8 cellular contexts compared by ENCODE assay signal in genomic region chr10:17348111-17349008, GRCh38.
DNase-seq lines count a peak whose midpoint lies in the region; ATAC-seq and TF ChIP-seq lines count a peak whose summit lies in the region.

No MANE protein-coding gene starts in this region.

- H3K4me3 ChIP-seq in AG04450 (ENCODE audit: low read depth, low read length) (peak overlapping the region; percentile 43), mucosa of descending colon (no peak overlapping the region)

- H3K9me3 ChIP-seq in AG04450 (ENCODE audit: control insufficient read depth, insufficient read depth, low read length) (no peaks in the 10 kb centered on the region), mucosa of descending colon (no peaks in the 10 kb centered on the region)

- ATAC-seq in mucosa of descending colon, result peak; percentile 59

- TF ChIP-seq CTCF in AG04450 (IDR thresholded peaks at IDR 0.05; ENCODE audit: low read depth, low read length) (no peak), mucosa of descending colon (IDR thresholded peaks at IDR 0.05) (no peak), GM13977 (IDR thresholded peaks at IDR 0.05; ENCODE audit: extremely low read depth, insufficient read depth, missing control alignments) (no peak)

- no peak overlapping the region for H3K27ac Mint-ChIP-seq in activated T-helper 1 cell treated with anti-CD3 and anti-CD28 coated beads, Interleukin-12 subunit alpha, Interleukin-12 subunit beta, Interleukin-2, Interleukin-4 antibody, amounts not matched to agents 30 ng/mL and 10 ng/mL and 1 ng/mL, durations not matched to agents 14 hours and 24 hours and 36 hours

- intact Hi-C loops in mucosa of descending colon (cut with DNase I, micrococcal nuclease), result no loop called here
- intact Hi-C loops in activated T-helper 1 cell treated with anti-CD3 and anti-CD28 coated beads, Interleukin-12 subunit alpha, Interleukin-12 subunit beta, Interleukin-2, Interleukin-4 antibody, amounts not matched to agents 30 ng/mL and 10 ng/mL and 1 ng/mL, durations not matched to agents 14 hours and 24 hours and 36 hours (cut with micrococcal nuclease), result no loop called here

- H3K27me3 ChIP-seq in AG04450 (ENCODE audit: control insufficient read depth, insufficient read depth, low read length), result no peaks in the 10 kb centered on the region

- peak overlapping the region; percentile 48 for H3K27ac ChIP-seq in AG04450 (ENCODE audit: low read depth, low read length)

- CTCF ChIA-PET in AG04450 (lab: Charles Lee), result interaction anchor here (0.6 to 1.2 kb wide), 3 partner anchors 27 to 505 kb away, joined by 3 to 4 read pairs (median 3); no protein-coding TSS in a partner anchor

- POLR2A ChIA-PET in AG04450 (lab: Yijun Ruan, JAX), result no interaction called here

- H3K36me3 Mint-ChIP-seq in activated T-helper 1 cell treated with anti-CD3 and anti-CD28 coated beads, Interleukin-12 subunit alpha, Interleukin-12 subunit beta, Interleukin-2, Interleukin-4 antibody, amounts not matched to agents 30 ng/mL and 10 ng/mL and 1 ng/mL, durations not matched to agents 14 hours and 24 hours and 36 hours (ENCODE audit: low read depth), result no peaks in the 10 kb centered on the region

- no peaks in the 10 kb centered on the region for H3K4me1 Mint-ChIP-seq in activated T-helper 1 cell treated with anti-CD3 and anti-CD28 coated beads, Interleukin-12 subunit alpha, Interleukin-12 subunit beta, Interleukin-2, Interleukin-4 antibody, amounts not matched to agents 30 ng/mL and 10 ng/mL and 1 ng/mL, durations not matched to agents 14 hours and 24 hours and 36 hours (ENCODE audit: low read depth)

- in situ Hi-C loops in GM13977 (cut with MboI; ENCODE audit: low pct_unique_long_range_greater_than_20kb, low sequenced_read_pairs, unreplicated experiment), result no loop called here

- peaks cover 3% of the 10 kb centered on the region for H3K4me1 ChIP-seq in mucosa of descending colon (ENCODE audit: low read depth)

- peak; percentile 32 for DNase-seq in AG04450 (ENCODE audit: low read depth, low spot score)
- peak; percentile 51 for DNase-seq in NCI-H1105 treated with DMSO at 0.1 percent for 48 hours (lab: John Stamatoyannopoulos, UW)
- peak; percentile 77 for DNase-seq in dedifferentiated amniotic fluid mesenchymal stem cell (ENCODE audit: extremely low spot score)
- DNase-seq in mucosa of descending colon, result peak; percentile 5 to 57 (median 37)
- DNase-seq in GM13977 (ENCODE audit: low spot score), result no peak
- no peak for DNase-seq in activated T-helper 1 cell treated with anti-CD3 and anti-CD28 coated beads, Interleukin-12 subunit alpha, Interleukin-12 subunit beta, Interleukin-2, Interleukin-4 antibody, amounts not matched to agents 30 ng/mL and 10 ng/mL and 1 ng/mL, durations not matched to agents 14 hours and 24 hours and 36 hours (ENCODE audit: low spot score)
- no peak for DNase-seq in HuH-7 (ENCODE audit: low spot score)
- no peak for DNase-seq in effector CD4-positive, alpha-beta T cell

- H3K9me3 Mint-ChIP-seq in activated T-helper 1 cell treated with anti-CD3 and anti-CD28 coated beads, Interleukin-12 subunit alpha, Interleukin-12 subunit beta, Interleukin-2, Interleukin-4 antibody, amounts not matched to agents 30 ng/mL and 10 ng/mL and 1 ng/mL, durations not matched to agents 14 hours and 24 hours and 36 hours, result no peaks in the 10 kb centered on the region

- peaks cover 3% of the 10 kb centered on the region for H3K27me3 Mint-ChIP-seq in activated T-helper 1 cell treated with anti-CD3 and anti-CD28 coated beads, Interleukin-12 subunit alpha, Interleukin-12 subunit beta, Interleukin-2, Interleukin-4 antibody, amounts not matched to agents 30 ng/mL and 10 ng/mL and 1 ng/mL, durations not matched to agents 14 hours and 24 hours and 36 hours (ENCODE audit: insufficient read depth)

- no peaks in the 10 kb centered on the region for H3K36me3 ChIP-seq in mucosa of descending colon (ENCODE audit: low read depth)

- H3K4me3 Mint-ChIP-seq in activated T-helper 1 cell treated with anti-CD3 and anti-CD28 coated beads, Interleukin-12 subunit alpha, Interleukin-12 subunit beta, Interleukin-2, Interleukin-4 antibody, amounts not matched to agents 30 ng/mL and 10 ng/mL and 1 ng/mL, durations not matched to agents 14 hours and 24 hours and 36 hours, result no peak overlapping the region

Comparison
In these comparisons a context has a peak if more than half of its experiments do, and no peak if none do; other contexts are left out.
1. DNase-seq: peak in AG04450 (single experiment), NCI-H1105 treated with DMSO at 0.1 percent for 48 hours (single experiment), dedifferentiated amniotic fluid mesenchymal stem cell (single experiment) and mucosa of descending colon (3 of 3); none in GM13977 (single experiment), activated T-helper 1 cell treated with anti-CD3 and anti-CD28 coated beads, Interleukin-12 subunit alpha, Interleukin-12 subunit beta, Interleukin-2, Interleukin-4 antibody, amounts not matched to agents 30 ng/mL and 10 ng/mL and 1 ng/mL, durations not matched to agents 14 hours and 24 hours and 36 hours (single experiment), HuH-7 (single experiment) and effector CD4-positive, alpha-beta T cell (single experiment).